ENCODE assay signal across 18 cellular contexts in the genomic region with DNA sequence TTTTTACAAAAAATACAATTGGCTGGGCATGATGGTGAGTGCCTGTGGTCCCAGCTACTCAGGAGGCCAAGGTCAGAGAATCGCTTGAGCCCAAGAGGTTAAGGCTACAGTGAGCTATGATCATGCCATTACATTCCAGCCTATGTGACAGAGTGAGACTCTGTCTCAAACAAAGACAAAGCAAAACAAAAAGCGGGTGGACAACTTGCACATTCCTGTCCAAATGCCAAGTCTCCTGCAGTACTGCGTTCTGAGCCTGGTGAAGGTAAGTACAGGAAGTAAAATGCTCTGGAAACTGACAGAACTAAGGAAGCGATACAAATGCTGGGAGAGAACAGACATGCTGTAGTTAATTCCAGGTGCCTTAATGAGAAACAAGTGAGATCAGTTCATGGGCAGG.
"Had no signal": no experiment of that assay in that cellular context is flagged by ENCODE, and none has a peak within 500 bp of the region (broad histone marks: within the 10 kb centered on the region; RNA-seq: fewer than 3 reads in every experiment).

No MANE protein-coding gene starts in this region.

- ATAC-seq: activated T-cell treated with anti-CD3 and anti-CD28 coated beads, Interleukin-2, amount 50 U/mL, for 4 hours; heart right ventricle; naive thymus-derived CD4-positive, alpha-beta T cell; T-helper 17 cell had no signal

- H3K4me3 ChIP-seq: adrenal gland, cardiac muscle cell, heart right ventricle, lower lobe of right lung, thoracic aorta had no signal

- H3K4me1 ChIP-seq: adrenal gland, heart right ventricle, lower lobe of right lung had no signal

- H3K9me3 ChIP-seq: adrenal gland, heart right ventricle, lower lobe of right lung, thoracic aorta had no signal

- H3K27ac ChIP-seq: adrenal gland, cardiac muscle cell, heart right ventricle, lower lobe of right lung, thoracic aorta had no signal

- DNase-seq: activated CD4-positive, alpha-beta T cell treated with anti-CD3 and anti-CD28 coated beads for 4 hours; activated CD4-positive, alpha-beta T cell treated with anti-CD3 and anti-CD28 coated beads, Interleukin-2, amount 50 U/mL, for 48 hours; activated CD4-positive, CD25-positive, alpha-beta regulatory T cell; activated CD8-positive, alpha-beta memory T cell treated with anti-CD3 and anti-CD28 coated beads, Interleukin-2, amount 50 U/mL, for 48 hours; activated naive CD4-positive, alpha-beta T cell; activated T-cell treated with anti-CD3 and anti-CD28 coated beads, Interleukin-2, amount 50 U/mL, for 4 hours; adrenal gland; cortex of kidney; foreskin fibroblast; heart right ventricle; lower lobe of right lung; naive thymus-derived CD4-positive, alpha-beta T cell; occipital lobe; stimulated activated CD4-positive, alpha-beta T cell treated with anti-CD3 and anti-CD28 coated beads, Interleukin-4, amount 100 ng/mL, for 24 hours; stimulated activated naive CD4-positive, alpha-beta T cell treated with Interleukin-2 at 50 U/mL for 16 hours; T-helper 17 cell had no signal

- H3K27me3 ChIP-seq: adrenal gland, heart right ventricle had no signal

- H3K36me3 ChIP-seq: adrenal gland, cardiac muscle cell, heart right ventricle, lower lobe of right lung, thoracic aorta had no signal
